8 cellular contexts compared by ENCODE assay signal in genomic region chr5:61450880-61451279, GRCh38.
DNase-seq lines count a peak whose midpoint lies in the region; ATAC-seq and TF ChIP-seq lines count a peak whose summit lies in the region.

No MANE protein-coding gene starts in this region.

- peak; percentile 71 to 93 (median 78) for ATAC-seq in psoas muscle
- ATAC-seq in HG03159 (IDR thresholded peaks at IDR 0.05; ENCODE audit: unreplicated experiment): no peak
- no peak for ATAC-seq in GM18502 (IDR thresholded peaks at IDR 0.05; ENCODE audit: poor library complexity, unreplicated experiment)

- peaks cover 27% of the 10 kb centered on the region for H3K4me1 ChIP-seq in psoas muscle

- intact Hi-C loops in psoas muscle (cut with DNase I): loop anchor here in 1 of 2 donors (5.0 kb wide), 1 partner anchor 44 kb away; no protein-coding TSS in a partner anchor
- intact Hi-C loops in posterior cingulate gyrus (cut with DNase I): no loop called here

- H3K9me3 ChIP-seq in psoas muscle: no peaks in the 10 kb centered on the region

- H3K27me3 ChIP-seq in psoas muscle (ENCODE audit: insufficient read depth in 3 of 3, low read length in 2 of 3): no peaks in the 10 kb centered on the region

- no peak for TF ChIP-seq CTCF in psoas muscle (IDR thresholded peaks at IDR 0.05)

- no peak overlapping the region for H3K4me3 ChIP-seq in psoas muscle

- peak overlapping the region; percentile 62 for H3K27ac ChIP-seq in psoas muscle

- DNase-seq in DMS79 treated with DMSO at 0.1 percent for 48 hours (lab: John Stamatoyannopoulos, UW) (peak; percentile 66), NCI-H446 treated with DMSO at 0.1 percent for 48 hours (lab: John Stamatoyannopoulos, UW) (peak; percentile 98), dermis blood vessel endothelial cell (peak; percentile 72), psoas muscle (no peak), iPS-NIHi11 (ENCODE audit: low spot score) (no peak), posterior cingulate gyrus (no peak)

- no peaks in the 10 kb centered on the region for H3K36me3 ChIP-seq in psoas muscle (ENCODE audit: insufficient read depth in 1 of 2, low read depth in 1 of 2)

Comparison
In these comparisons a context has a peak if more than half of its experiments do, and no peak if none do; other contexts are left out.
1. DNase-seq: peak in DMS79 treated with DMSO at 0.1 percent for 48 hours (single experiment), NCI-H446 treated with DMSO at 0.1 percent for 48 hours (single experiment) and dermis blood vessel endothelial cell (single experiment); none in psoas muscle (0 of 2), iPS-NIHi11 (single experiment) and posterior cingulate gyrus (0 of 10).
2. ATAC-seq: peak in psoas muscle (4 of 4); none in HG03159 (single experiment) and GM18502 (single experiment).